ENCODE assay signal across 8 cellular contexts in genomic region chr2:63588385-63589147, GRCh38. TPM values are rescaled to one million over a fixed set of nuclear protein-coding genes. Genes with fewer than 3 reads are reported as not detected.
DNase-seq lines count a peak whose midpoint lies in the region; ATAC-seq and TF ChIP-seq lines count a peak whose summit lies in the region.

MDH1 (plus strand) TSS chr2:63588963; CDS start chr2:63589044, 81 bp downstream.
WDPCP (minus strand) TSS chr2:63588477; CDS start chr2:63588271, 206 bp downstream.

- peak within 1 kb of the TSS; percentile 58 for H3K27ac ChIP-seq in smooth muscle cell (ENCODE audit: low read depth)

- WGBS in smooth muscle cell (ENCODE audit: low lambda C conversion rate), result under 1% methylated on average over 44 of the region's 44 CpGs

- ATAC-seq in GM19023 (IDR thresholded peaks at IDR 0.05; ENCODE audit: unreplicated experiment) (peak; percentile 89), HG03196 (IDR thresholded peaks at IDR 0.05; ENCODE audit: unreplicated experiment) (peak; percentile 87), activated B cell treated with CpG ODN at 0.5 μM for 24 hours (ENCODE audit: low read depth) (peak; percentile 86)

- CTCF ChIA-PET in activated B cell treated with CpG ODN at 0.5 μM for 24 hours (lab: Charles Lee), result interaction anchor here (0.6 kb wide), 1 partner anchor 272 kb away, joined by 4 read pairs; no protein-coding TSS in a partner anchor

- H3K9me3 ChIP-seq in smooth muscle cell (replicated peaks; ENCODE audit: low read depth), result no peaks in the 10 kb centered on the region

- H3K27me3 Mint-ChIP-seq in activated B cell treated with CpG ODN at 0.5 μM for 24 hours (no peaks in the 10 kb centered on the region), immature natural killer cell (ENCODE audit: low read depth in 3 of 3) (peaks cover 6 to 16% (median 12%) of the 10 kb centered on the region in 3 donors)

- H3K9me3 Mint-ChIP-seq in activated B cell treated with CpG ODN at 0.5 μM for 24 hours (no peaks in the 10 kb centered on the region), immature natural killer cell (no peaks in the 10 kb centered on the region)

- H4K20me1 ChIP-seq in smooth muscle cell (ENCODE audit: low read depth), result peaks cover 19% of the 10 kb centered on the region

- H3K9ac ChIP-seq in smooth muscle cell (ENCODE audit: low read depth), result peak within 1 kb of the TSS; percentile 57

- intact Hi-C loops in activated B cell treated with CpG ODN at 0.5 μM for 24 hours (cut with micrococcal nuclease), result loop anchor here (1.0 to 10.0 kb wide), 14 partner anchors 253 to 1844 kb away; partner anchors contain the start of genes ACTR2, AFTPH, B3GNT2 and CCT4

- peak within 1 kb of the TSS; percentile 84 for H2AFZ ChIP-seq in smooth muscle cell (ENCODE audit: low read depth)

- DNase-seq in AG09309 (ENCODE audit: low read depth) (peak; percentile 100), NCI-H226 (peak; percentile 100), activated B cell treated with CpG ODN at 0.5 μM for 24 hours (peak; percentile 80), immature natural killer cell (peak; percentile 93 to 95 (median 95)), smooth muscle cell (lab: John Stamatoyannopoulos, UW; ENCODE audit: unreplicated experiment) (peak; percentile 63)
- peak; percentile 97 for DNase-seq in central memory CD4-positive, alpha-beta T cell

- TF ChIP-seq CTCF in AG09309 (IDR thresholded peaks at IDR 0.05; ENCODE audit: control insufficient read depth, insufficient read depth, low read depth, low read length, missing control alignments) (no peak), activated B cell treated with CpG ODN at 0.5 μM for 24 hours (IDR thresholded peaks at IDR 0.05) (no peak), smooth muscle cell (IDR thresholded peaks at IDR 0.05; ENCODE audit: borderline replicate concordance, insufficient read depth, poor library complexity, severe bottlenecking) (no peak)

- H3K79me2 ChIP-seq in smooth muscle cell (ENCODE audit: low read depth), result peaks cover 82% of the 10 kb centered on the region

- no peaks in the 10 kb centered on the region for H3F3A ChIP-seq in smooth muscle cell (ENCODE audit: low read depth)

- H3K36me3 ChIP-seq in smooth muscle cell (ENCODE audit: low read depth), result no peaks in the 10 kb centered on the region

- H3K27me3 ChIP-seq in smooth muscle cell (ENCODE audit: low read depth), result no peaks in the 10 kb centered on the region

- peak within 1 kb of the TSS; percentile 85 for H3K4me2 ChIP-seq in smooth muscle cell

- H3K27ac Mint-ChIP-seq in activated B cell treated with CpG ODN at 0.5 μM for 24 hours, result peak within 1 kb of the TSS; percentile 97
- peak within 1 kb of the TSS; percentile 94 to 99 (median 96) for H3K27ac Mint-ChIP-seq in immature natural killer cell

- H3K4me1 ChIP-seq in smooth muscle cell (ENCODE audit: low read depth), result peaks cover 19% of the 10 kb centered on the region

- H3K4me3 Mint-ChIP-seq in activated B cell treated with CpG ODN at 0.5 μM for 24 hours (peak within 1 kb of the TSS; percentile 97), immature natural killer cell (peak within 1 kb of the TSS; percentile 91 to 97 (median 96))

- peak within 1 kb of the TSS; percentile 69 for H3K4me3 ChIP-seq in AG09309 (ENCODE audit: control insufficient read depth, low read depth, low read length)
- H3K4me3 ChIP-seq in smooth muscle cell, result peak within 1 kb of the TSS; percentile 66

- POLR2A ChIA-PET in activated B cell treated with CpG ODN at 0.5 μM for 24 hours (lab: Charles Lee), result interaction anchor here (0.8 to 2.3 kb wide), 10 partner anchors 8 to 1846 kb away, joined by 3 to 39 read pairs (median 6); partner anchors contain the start of genes ACTR2, EHBP1, RAB1A and UGP2

- H3K4me1 Mint-ChIP-seq in activated B cell treated with CpG ODN at 0.5 μM for 24 hours, result peaks cover 47% of the 10 kb centered on the region
- H3K4me1 Mint-ChIP-seq in immature natural killer cell, result peaks cover 44 to 51% of the 10 kb centered on the region in 2 donors

- H3K36me3 Mint-ChIP-seq in activated B cell treated with CpG ODN at 0.5 μM for 24 hours (ENCODE audit: low read depth), result peaks cover 24% of the 10 kb centered on the region
- H3K36me3 Mint-ChIP-seq in immature natural killer cell, result peaks cover 0 to 4% (median 0%) of the 10 kb centered on the region in 3 donors

RNA-seq across cellular contexts. Expression of gene MDH1, which starts in this region (rescaled TPM):
- total RNA-seq in activated B cell treated with CpG ODN at 0.5 μM for 24 hours, result 117 and 120 TPM in 2 replicates
- 100 to 1,000 TPM; 223 to 320 (median 236) TPM for polyA plus RNA-seq in immature natural killer cell
- total RNA-seq in smooth muscle cell, result 280 and 290 TPM in 2 replicates
- polyA plus RNA-seq in smooth muscle cell, result 251 and 275 TPM in 2 replicates

RNA-seq across cellular contexts. Expression of gene WDPCP, which starts in this region (rescaled TPM):
- total RNA-seq in activated B cell treated with CpG ODN at 0.5 μM for 24 hours (10.0 and 12.9 TPM in 2 replicates), smooth muscle cell (8.1 and 11.6 TPM in 2 replicates)
- polyA plus RNA-seq in immature natural killer cell (1 to 10 TPM; 4.3 to 7.7 (median 5.6) TPM), smooth muscle cell (7.5 and 8.1 TPM in 2 replicates)

Comparison
In these comparisons a context has a peak if more than half of its experiments do, and no peak if none do; other contexts are left out.
1. Peak in every context shown above with its lines: DNase-seq, ATAC-seq, H3K4me3 ChIP-seq and H3K27ac ChIP-seq.